In genomic region chr15:33638439-33638838, GRCh38 we compare ENCODE assay signal across 30 cellular contexts.
"Had no signal": no experiment of that assay in that cellular context is flagged by ENCODE, and none has a peak within 500 bp of the region (broad histone marks: within the 10 kb centered on the region; RNA-seq: fewer than 3 reads in every experiment).

No MANE protein-coding gene starts in this region.

- H3K4me3 ChIP-seq: dorsolateral prefrontal cortex, gastrocnemius medialis, heart left ventricle, left lung, mucosa of descending colon, prostate gland, right atrium auricular region, smooth muscle cell, stomach, thyroid gland, vagina had no signal

- H3K4me1 Mint-ChIP-seq: mesothelial cell of epicardium; stimulated activated effector memory CD8-positive, alpha-beta T cell treated with anti-CD3 and anti-CD28 coated beads, Interleukin-12 subunit alpha, Interleukin-12 subunit beta, amount 100 ng/mL, for 72 hours had no signal

- H3K4me3 Mint-ChIP-seq: mesothelial cell of epicardium; natural killer cell treated with Interleukin-12 subunit alpha and Interleukin-12 subunit beta and Interleukin-15 and Interleukin-18, amount 100 ng/mL, for 72 hours; neural crest cell; stimulated activated effector memory CD8-positive, alpha-beta T cell treated with anti-CD3 and anti-CD28 coated beads, Interleukin-12 subunit alpha, Interleukin-12 subunit beta, amount 100 ng/mL, for 72 hours had no signal

- H3K27ac Mint-ChIP-seq: mesothelial cell of epicardium; natural killer cell treated with Interleukin-12 subunit alpha and Interleukin-12 subunit beta and Interleukin-15 and Interleukin-18, amount 100 ng/mL, for 72 hours; stimulated activated effector memory CD8-positive, alpha-beta T cell treated with anti-CD3 and anti-CD28 coated beads, Interleukin-12 subunit alpha, Interleukin-12 subunit beta, amount 100 ng/mL, for 72 hours had no signal

- ATAC-seq: esophagus mucosa; heart left ventricle; left cardiac atrium; left lung; mucosa of descending colon; natural killer cell treated with Interleukin-12 subunit alpha and Interleukin-12 subunit beta and Interleukin-15 and Interleukin-18, amount 100 ng/mL, for 72 hours; sciatic nerve; stimulated activated effector memory CD8-positive, alpha-beta T cell treated with anti-CD3 and anti-CD28 coated beads, Interleukin-12 subunit alpha, Interleukin-12 subunit beta, amount 100 ng/mL, for 72 hours had no signal

- DNase-seq: dorsolateral prefrontal cortex; effector CD4-positive, alpha-beta T cell; foreskin fibroblast; gastrocnemius medialis; heart left ventricle; hippocampal formation; left cardiac atrium; left lung; mesenchymal stem cell; mucosa of descending colon; naive B cell; stimulated activated CD4-positive, alpha-beta T cell treated with anti-CD3 and anti-CD28 coated beads, Interleukin-12 subunit alpha, Interleukin-12 subunit beta, amount 100 ng/mL, for 4 hours; stimulated activated CD4-positive, alpha-beta T cell treated with anti-CD3 and anti-CD28 coated beads, Interleukin-1b, Interleukin-23, amount 100 ng/mL, for 48 hours; stimulated activated CD4-positive, alpha-beta T cell treated with anti-CD3 and anti-CD28 coated beads, Interleukin-4, amount 100 ng/mL, for 1 hour; stimulated activated naive CD4-positive, alpha-beta T cell treated with Interleukin-2 at 50 U/mL for 16 hours; stomach; thyroid gland; trophoblast cell had no signal

- H3K27me3 ChIP-seq: gastrocnemius medialis, left lung, right atrium auricular region, thyroid gland, vagina had no signal

- H3K9me3 ChIP-seq: gastrocnemius medialis, heart left ventricle, left lung, mucosa of descending colon, prostate gland, right atrium auricular region, stomach, thyroid gland, vagina had no signal

- H3K4me1 ChIP-seq: heart left ventricle, left lung, parathyroid adenoma, prostate gland, right atrium auricular region, stomach, thyroid gland, vagina had no signal

- H3K27ac ChIP-seq: dorsolateral prefrontal cortex, epithelial cell of prostate, gastrocnemius medialis, heart left ventricle, left lung, parathyroid adenoma, prostate gland, right atrium auricular region, stomach, thyroid gland, vagina had no signal

- H3K36me3 Mint-ChIP-seq: mesothelial cell of epicardium; naive B cell; natural killer cell treated with Interleukin-12 subunit alpha and Interleukin-12 subunit beta and Interleukin-15 and Interleukin-18, amount 100 ng/mL, for 72 hours; stimulated activated effector memory CD8-positive, alpha-beta T cell treated with anti-CD3 and anti-CD28 coated beads, Interleukin-12 subunit alpha, Interleukin-12 subunit beta, amount 100 ng/mL, for 72 hours had no signal

- H3K36me3 ChIP-seq: gastrocnemius medialis, heart left ventricle, left lung, prostate gland, right atrium auricular region, thyroid gland, vagina had no signal
